In genomic region chr5:97133106-97133505, GRCh38 we compare ENCODE assay signal across 24 cellular contexts. TPM values are rescaled to one million over a fixed set of nuclear protein-coding genes. Genes with fewer than 3 reads are reported as not detected.
DNase-seq lines count a peak whose midpoint lies in the region; ATAC-seq, FAIRE-seq and TF ChIP-seq lines count a peak whose summit lies in the region.
"Had no signal": no experiment of that assay in that cellular context is flagged by ENCODE, and none has a peak within 500 bp of the region (broad histone marks: within the 10 kb centered on the region; RNA-seq: fewer than 3 reads in every experiment).

No MANE protein-coding gene starts in this region.

- no peaks in the 10 kb centered on the region for H3K79me2 ChIP-seq in OCI-LY7 (ENCODE audit: insufficient read depth, low read depth, low read length)
- H3K79me2 ChIP-seq: hepatocyte had no signal

- H3K4me1 Mint-ChIP-seq in stimulated activated memory B cell treated with anti-CD40 and anti-IgM and Interleukin-4, amounts not matched to agents 10 μg/mL and 1 μg/mL and 100 μg/mL, for 72 hours: peaks cover 10% of the 10 kb centered on the region

- H4K20me1 ChIP-seq in OCI-LY7 (ENCODE audit: insufficient read depth, low read length): no peaks in the 10 kb centered on the region

- no peak overlapping the region for H3K4me3 ChIP-seq in OCI-LY7 (ENCODE audit: low read depth, low read length, poor library complexity, severe bottlenecking)
- no peak overlapping the region for H3K4me3 ChIP-seq in choroid plexus epithelial cell (ENCODE audit: low read depth, low read length)
- H3K4me3 ChIP-seq: hepatocyte had no signal

- CTCF ChIA-PET in OCI-LY7 (lab: Charles Lee; ENCODE audit: unreplicated experiment): no interaction called here

- peaks cover 12% of the 10 kb centered on the region for H3K4me1 ChIP-seq in OCI-LY7 (ENCODE audit: insufficient read depth, low read length, poor library complexity, severe bottlenecking)
- H3K4me1 ChIP-seq: foreskin keratinocyte had no signal

- no peaks in the 10 kb centered on the region for H3K36me3 Mint-ChIP-seq in stimulated activated memory B cell treated with anti-CD40 and anti-IgM and Interleukin-4, amounts not matched to agents 10 μg/mL and 1 μg/mL and 100 μg/mL, for 72 hours
- H3K36me3 Mint-ChIP-seq: activated naive CD8-positive, alpha-beta T cell had no signal

- H3K4me2 ChIP-seq in OCI-LY7 (ENCODE audit: low read length): 0 out of 2 replicates have a peak overlapping the region, but pooled peaks have one; percentile 6
- H3K4me2 ChIP-seq: hepatocyte had no signal

- no peaks in the 10 kb centered on the region for H3K9me3 ChIP-seq in OCI-LY7 (ENCODE audit: low read length)

- no peak for DNase-seq in GM19239 (ENCODE audit: insufficient read length, low spot score)
- peak; percentile 22 for DNase-seq in OCI-LY7 (ENCODE audit: low spot score)
- DNase-seq in choroid plexus epithelial cell (ENCODE audit: low read depth): peak; percentile 29
- DNase-seq in activated naive CD4-positive, alpha-beta T cell (lab: John Stamatoyannopoulos, UW): no peak
- no peak for DNase-seq in RKO (ENCODE audit: low spot score)
- DNase-seq: activated CD4-positive, alpha-beta T cell treated with anti-CD3 and anti-CD28 coated beads, Interleukin-2, amount 10 ng/mL, durations not matched to agents 24 days and 14 days; activated CD8-positive, alpha-beta memory T cell treated with anti-CD3 and anti-CD28 coated beads, Interleukin-2, amount 10 ng/mL, durations not matched to agents 7 days and 5 days; DMS53; foreskin keratinocyte; left ventricle myocardium superior; NCI-H1417 treated with DMSO at 0.1 percent for 48 hours; NCI-H2107; stimulated activated CD4-positive, alpha-beta T cell treated with anti-CD3 and anti-CD28 coated beads, Interleukin-1b, Interleukin-23, amount 100 ng/mL, for 48 hours had no signal

- FAIRE-seq in GM19239 (lab: Jason Lieb, UNC): peak; percentile 56
- FAIRE-seq: GM12892, TTC549 had no signal

- no peak for TF ChIP-seq CTCF in OCI-LY7 (conservative IDR thresholded peaks at IDR 0.05; ENCODE audit: low read length)
- no peak for TF ChIP-seq CTCF in choroid plexus epithelial cell (conservative IDR thresholded peaks at IDR 0.05; ENCODE audit: low read depth, low read length)

- H3K9me3 Mint-ChIP-seq in stimulated activated memory B cell treated with anti-CD40 and anti-IgM and Interleukin-4, amounts not matched to agents 10 μg/mL and 1 μg/mL and 100 μg/mL, for 72 hours: no peaks in the 10 kb centered on the region
- H3K9me3 Mint-ChIP-seq: activated T-helper 1 cell treated with anti-CD3 and anti-CD28 coated beads, Interleukin-12 subunit alpha, Interleukin-12 subunit beta, Interleukin-2, Interleukin-4 antibody, amounts not matched to agents 30 ng/mL and 10 ng/mL and 1 ng/mL, durations not matched to agents 14 hours and 24 hours and 36 hours had no signal

- POLR2A ChIA-PET in OCI-LY7 (lab: Charles Lee): interaction anchor here (1.3 kb wide), 1 partner anchor 8 kb away, joined by 3 read pairs; no protein-coding TSS in a partner anchor

- H3K4me3 Mint-ChIP-seq in stimulated activated memory B cell treated with anti-CD40 and anti-IgM and Interleukin-4, amounts not matched to agents 10 μg/mL and 1 μg/mL and 100 μg/mL, for 72 hours: no peak overlapping the region
- H3K4me3 Mint-ChIP-seq: activated CD4-positive, alpha-beta T cell treated with anti-CD3 and anti-CD28 coated beads, Interleukin-2, amount 10 ng/mL, durations not matched to agents 24 days and 14 days; activated CD8-positive, alpha-beta memory T cell treated with anti-CD3 and anti-CD28 coated beads, Interleukin-2, amount 10 ng/mL, durations not matched to agents 7 days and 5 days; activated naive CD8-positive, alpha-beta T cell; activated T-helper 1 cell treated with anti-CD3 and anti-CD28 coated beads, Interleukin-12 subunit alpha, Interleukin-12 subunit beta, Interleukin-2, Interleukin-4 antibody, amounts not matched to agents 30 ng/mL and 10 ng/mL and 1 ng/mL, durations not matched to agents 14 hours and 24 hours and 36 hours; neural crest cell had no signal

- no peaks in the 10 kb centered on the region for H3K9me2 ChIP-seq in OCI-LY7 (ENCODE audit: insufficient read depth, low read length)

- no TSS peak for BruUV-seq in OCI-LY7 (replicated peaks; lab: Mats Ljungman, UMichigan)

- no peaks in the 10 kb centered on the region for H3K36me3 ChIP-seq in OCI-LY7 (ENCODE audit: insufficient read depth, low read length)

- H3K27ac ChIP-seq in OCI-LY7 (ENCODE audit: low read depth, low read length, poor library complexity, severe bottlenecking): no peak overlapping the region
- H3K27ac ChIP-seq: foreskin keratinocyte, hepatocyte had no signal

- intact Hi-C loops in OCI-LY7 (cut with micrococcal nuclease; ENCODE audit: unreplicated experiment): no loop called here

- peak; percentile 60 for ATAC-seq in stimulated activated memory B cell treated with anti-CD40 and anti-IgM and Interleukin-4, amounts not matched to agents 10 μg/mL and 1 μg/mL and 100 μg/mL, for 72 hours
- no peak for ATAC-seq in HG03354 (IDR thresholded peaks at IDR 0.05; ENCODE audit: poor library complexity, severe bottlenecking, unreplicated experiment)
- ATAC-seq: activated CD8-positive, alpha-beta memory T cell treated with anti-CD3 and anti-CD28 coated beads, Interleukin-2, amount 10 ng/mL, durations not matched to agents 7 days and 5 days; foreskin keratinocyte; left ventricle myocardium superior had no signal

- H3K27me3 Mint-ChIP-seq in stimulated activated memory B cell treated with anti-CD40 and anti-IgM and Interleukin-4, amounts not matched to agents 10 μg/mL and 1 μg/mL and 100 μg/mL, for 72 hours: no peaks in the 10 kb centered on the region

- peak overlapping the region; percentile 69; the same call in 1 of the 2 replicates for H2AFZ ChIP-seq in OCI-LY7 (ENCODE audit: low read length)
- H2AFZ ChIP-seq: hepatocyte had no signal

- no peak overlapping the region for H3K27ac Mint-ChIP-seq in stimulated activated memory B cell treated with anti-CD40 and anti-IgM and Interleukin-4, amounts not matched to agents 10 μg/mL and 1 μg/mL and 100 μg/mL, for 72 hours
- H3K27ac Mint-ChIP-seq: activated CD4-positive, alpha-beta T cell treated with anti-CD3 and anti-CD28 coated beads, Interleukin-2, amount 10 ng/mL, durations not matched to agents 24 days and 14 days; activated CD8-positive, alpha-beta memory T cell treated with anti-CD3 and anti-CD28 coated beads, Interleukin-2, amount 10 ng/mL, durations not matched to agents 7 days and 5 days; activated naive CD8-positive, alpha-beta T cell; activated T-helper 1 cell treated with anti-CD3 and anti-CD28 coated beads, Interleukin-12 subunit alpha, Interleukin-12 subunit beta, Interleukin-2, Interleukin-4 antibody, amounts not matched to agents 30 ng/mL and 10 ng/mL and 1 ng/mL, durations not matched to agents 14 hours and 24 hours and 36 hours; progenitor cell of endocrine pancreas had no signal

RNA-seq across cellular contexts. Expression of gene LIX1, which starts 9.3 kb away (rescaled TPM):
- total RNA-seq in OCI-LY7 (2014; rRNA removed; shearing (Covaris generic)): 0.18 and 0.44 TPM in 2 replicates
- not detected in 2 replicates for total RNA-seq in OCI-LY7 (2022)
- total RNA-seq: activated CD4-positive, alpha-beta T cell treated with anti-CD3 and anti-CD28 coated beads, Interleukin-2, amount 10 ng/mL, durations not matched to agents 24 days and 14 days; activated CD8-positive, alpha-beta memory T cell treated with anti-CD3 and anti-CD28 coated beads, Interleukin-2, amount 10 ng/mL, durations not matched to agents 7 days and 5 days; activated T-helper 1 cell treated with anti-CD3 and anti-CD28 coated beads, Interleukin-12 subunit alpha, Interleukin-12 subunit beta, Interleukin-2, Interleukin-4 antibody, amounts not matched to agents 30 ng/mL and 10 ng/mL and 1 ng/mL, durations not matched to agents 14 hours and 24 hours and 36 hours; foreskin keratinocyte; left ventricle myocardium superior; LHCN-M2; NCI-H460 had no signal

RNA-seq across cellular contexts. Expression of gene RIOK2, which starts 49.9 kb away (rescaled TPM):
- 21.9 and 44.7 TPM in 2 replicates for total RNA-seq in OCI-LY7 (2014; rRNA removed; shearing (Covaris generic))
- total RNA-seq in OCI-LY7 (2022): 40.2 and 41.3 TPM in 2 replicates

Comparison
In these comparisons a context has a peak if more than half of its experiments do, and no peak if none do; other contexts are left out.
1. DNase-seq: peak in OCI-LY7 (single experiment) and choroid plexus epithelial cell (single experiment); none in GM19239 (single experiment), activated naive CD4-positive, alpha-beta T cell (0 of 4) and RKO (single experiment).